ENCODE assay signal across 1 cellular context in the genomic region with DNA sequence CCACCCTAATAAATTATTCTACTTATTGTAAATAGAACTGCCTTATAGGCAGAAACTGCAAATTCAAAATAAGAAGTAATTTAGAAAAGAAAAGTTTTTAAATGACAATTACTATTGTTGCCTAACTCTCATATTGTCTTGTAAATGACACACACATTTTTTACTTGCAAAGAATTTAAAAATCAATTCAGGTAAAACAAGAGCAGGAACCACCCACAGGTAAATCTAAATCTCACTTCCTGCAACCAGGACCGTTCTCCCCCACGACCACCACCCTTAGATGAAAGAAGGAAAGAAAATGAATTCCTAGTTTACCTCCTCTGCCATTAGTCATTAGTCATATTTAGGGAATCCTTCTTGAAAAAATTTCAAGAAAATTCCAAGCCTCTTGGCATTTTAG.
A peak's percentile ranks its signal among the peaks of the same experiment; 100 is the strongest.
TF ChIP-seq lines count a peak whose summit lies in the region.

No MANE protein-coding gene starts in this region.

TF ChIP-seq in H1, 55 proteins besides CTCF, POLR2A, EP300 and RAD21 (continued from another document):
- TF ChIP-seq, protein P1, sequence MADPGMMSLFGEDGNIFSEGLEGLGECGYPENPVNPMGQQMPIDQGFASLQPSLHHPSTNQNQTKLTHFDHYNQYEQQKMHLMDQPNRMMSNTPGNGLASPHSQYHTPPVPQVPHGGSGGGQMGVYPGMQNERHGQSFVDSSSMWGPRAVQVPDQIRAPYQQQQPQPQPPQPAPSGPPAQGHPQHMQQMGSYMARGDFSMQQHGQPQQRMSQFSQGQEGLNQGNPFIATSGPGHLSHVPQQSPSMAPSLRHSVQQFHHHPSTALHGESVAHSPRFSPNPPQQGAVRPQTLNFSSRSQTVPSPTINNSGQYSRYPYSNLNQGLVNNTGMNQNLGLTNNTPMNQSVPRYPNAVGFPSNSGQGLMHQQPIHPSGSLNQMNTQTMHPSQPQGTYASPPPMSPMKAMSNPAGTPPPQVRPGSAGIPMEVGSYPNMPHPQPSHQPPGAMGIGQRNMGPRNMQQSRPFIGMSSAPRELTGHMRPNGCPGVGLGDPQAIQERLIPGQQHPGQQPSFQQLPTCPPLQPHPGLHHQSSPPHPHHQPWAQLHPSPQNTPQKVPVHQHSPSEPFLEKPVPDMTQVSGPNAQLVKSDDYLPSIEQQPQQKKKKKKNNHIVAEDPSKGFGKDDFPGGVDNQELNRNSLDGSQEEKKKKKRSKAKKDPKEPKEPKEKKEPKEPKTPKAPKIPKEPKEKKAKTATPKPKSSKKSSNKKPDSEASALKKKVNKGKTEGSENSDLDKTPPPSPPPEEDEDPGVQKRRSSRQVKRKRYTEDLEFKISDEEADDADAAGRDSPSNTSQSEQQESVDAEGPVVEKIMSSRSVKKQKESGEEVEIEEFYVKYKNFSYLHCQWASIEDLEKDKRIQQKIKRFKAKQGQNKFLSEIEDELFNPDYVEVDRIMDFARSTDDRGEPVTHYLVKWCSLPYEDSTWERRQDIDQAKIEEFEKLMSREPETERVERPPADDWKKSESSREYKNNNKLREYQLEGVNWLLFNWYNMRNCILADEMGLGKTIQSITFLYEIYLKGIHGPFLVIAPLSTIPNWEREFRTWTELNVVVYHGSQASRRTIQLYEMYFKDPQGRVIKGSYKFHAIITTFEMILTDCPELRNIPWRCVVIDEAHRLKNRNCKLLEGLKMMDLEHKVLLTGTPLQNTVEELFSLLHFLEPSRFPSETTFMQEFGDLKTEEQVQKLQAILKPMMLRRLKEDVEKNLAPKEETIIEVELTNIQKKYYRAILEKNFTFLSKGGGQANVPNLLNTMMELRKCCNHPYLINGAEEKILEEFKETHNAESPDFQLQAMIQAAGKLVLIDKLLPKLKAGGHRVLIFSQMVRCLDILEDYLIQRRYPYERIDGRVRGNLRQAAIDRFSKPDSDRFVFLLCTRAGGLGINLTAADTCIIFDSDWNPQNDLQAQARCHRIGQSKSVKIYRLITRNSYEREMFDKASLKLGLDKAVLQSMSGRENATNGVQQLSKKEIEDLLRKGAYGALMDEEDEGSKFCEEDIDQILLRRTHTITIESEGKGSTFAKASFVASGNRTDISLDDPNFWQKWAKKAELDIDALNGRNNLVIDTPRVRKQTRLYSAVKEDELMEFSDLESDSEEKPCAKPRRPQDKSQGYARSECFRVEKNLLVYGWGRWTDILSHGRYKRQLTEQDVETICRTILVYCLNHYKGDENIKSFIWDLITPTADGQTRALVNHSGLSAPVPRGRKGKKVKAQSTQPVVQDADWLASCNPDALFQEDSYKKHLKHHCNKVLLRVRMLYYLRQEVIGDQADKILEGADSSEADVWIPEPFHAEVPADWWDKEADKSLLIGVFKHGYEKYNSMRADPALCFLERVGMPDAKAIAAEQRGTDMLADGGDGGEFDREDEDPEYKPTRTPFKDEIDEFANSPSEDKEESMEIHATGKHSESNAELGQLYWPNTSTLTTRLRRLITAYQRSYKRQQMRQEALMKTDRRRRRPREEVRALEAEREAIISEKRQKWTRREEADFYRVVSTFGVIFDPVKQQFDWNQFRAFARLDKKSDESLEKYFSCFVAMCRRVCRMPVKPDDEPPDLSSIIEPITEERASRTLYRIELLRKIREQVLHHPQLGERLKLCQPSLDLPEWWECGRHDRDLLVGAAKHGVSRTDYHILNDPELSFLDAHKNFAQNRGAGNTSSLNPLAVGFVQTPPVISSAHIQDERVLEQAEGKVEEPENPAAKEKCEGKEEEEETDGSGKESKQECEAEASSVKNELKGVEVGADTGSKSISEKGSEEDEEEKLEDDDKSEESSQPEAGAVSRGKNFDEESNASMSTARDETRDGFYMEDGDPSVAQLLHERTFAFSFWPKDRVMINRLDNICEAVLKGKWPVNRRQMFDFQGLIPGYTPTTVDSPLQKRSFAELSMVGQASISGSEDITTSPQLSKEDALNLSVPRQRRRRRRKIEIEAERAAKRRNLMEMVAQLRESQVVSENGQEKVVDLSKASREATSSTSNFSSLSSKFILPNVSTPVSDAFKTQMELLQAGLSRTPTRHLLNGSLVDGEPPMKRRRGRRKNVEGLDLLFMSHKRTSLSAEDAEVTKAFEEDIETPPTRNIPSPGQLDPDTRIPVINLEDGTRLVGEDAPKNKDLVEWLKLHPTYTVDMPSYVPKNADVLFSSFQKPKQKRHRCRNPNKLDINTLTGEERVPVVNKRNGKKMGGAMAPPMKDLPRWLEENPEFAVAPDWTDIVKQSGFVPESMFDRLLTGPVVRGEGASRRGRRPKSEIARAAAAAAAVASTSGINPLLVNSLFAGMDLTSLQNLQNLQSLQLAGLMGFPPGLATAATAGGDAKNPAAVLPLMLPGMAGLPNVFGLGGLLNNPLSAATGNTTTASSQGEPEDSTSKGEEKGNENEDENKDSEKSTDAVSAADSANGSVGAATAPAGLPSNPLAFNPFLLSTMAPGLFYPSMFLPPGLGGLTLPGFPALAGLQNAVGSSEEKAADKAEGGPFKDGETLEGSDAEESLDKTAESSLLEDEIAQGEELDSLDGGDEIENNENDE (IDR thresholded peaks at IDR 0.05; ENCODE audit: insufficient replicate concordance, low read length): peak; percentile 68
- TF ChIP-seq SIN3A (conservative IDR thresholded peaks at IDR 0.05 in 1 of 2, IDR thresholded peaks at IDR 0.05 in 1 of 2; ENCODE audit: low read depth in 1 of 2, low read length in 2 of 2) (no peak), HDAC2 (IDR thresholded peaks at IDR 0.05; ENCODE audit: borderline replicate concordance in 1 of 2, low read depth in 2 of 2, low read length in 2 of 2) (peak; percentile 44 to 61; a peak in 2 of 4 replicates), ASH2L (IDR thresholded peaks at IDR 0.05; ENCODE audit: low read length) (no peak), CEBPB (IDR thresholded peaks at IDR 0.05; ENCODE audit: low read depth, low read length) (peak; percentile 88)
